Comparison of ENCODE assay signal across 8 cellular contexts in the genomic region with DNA sequence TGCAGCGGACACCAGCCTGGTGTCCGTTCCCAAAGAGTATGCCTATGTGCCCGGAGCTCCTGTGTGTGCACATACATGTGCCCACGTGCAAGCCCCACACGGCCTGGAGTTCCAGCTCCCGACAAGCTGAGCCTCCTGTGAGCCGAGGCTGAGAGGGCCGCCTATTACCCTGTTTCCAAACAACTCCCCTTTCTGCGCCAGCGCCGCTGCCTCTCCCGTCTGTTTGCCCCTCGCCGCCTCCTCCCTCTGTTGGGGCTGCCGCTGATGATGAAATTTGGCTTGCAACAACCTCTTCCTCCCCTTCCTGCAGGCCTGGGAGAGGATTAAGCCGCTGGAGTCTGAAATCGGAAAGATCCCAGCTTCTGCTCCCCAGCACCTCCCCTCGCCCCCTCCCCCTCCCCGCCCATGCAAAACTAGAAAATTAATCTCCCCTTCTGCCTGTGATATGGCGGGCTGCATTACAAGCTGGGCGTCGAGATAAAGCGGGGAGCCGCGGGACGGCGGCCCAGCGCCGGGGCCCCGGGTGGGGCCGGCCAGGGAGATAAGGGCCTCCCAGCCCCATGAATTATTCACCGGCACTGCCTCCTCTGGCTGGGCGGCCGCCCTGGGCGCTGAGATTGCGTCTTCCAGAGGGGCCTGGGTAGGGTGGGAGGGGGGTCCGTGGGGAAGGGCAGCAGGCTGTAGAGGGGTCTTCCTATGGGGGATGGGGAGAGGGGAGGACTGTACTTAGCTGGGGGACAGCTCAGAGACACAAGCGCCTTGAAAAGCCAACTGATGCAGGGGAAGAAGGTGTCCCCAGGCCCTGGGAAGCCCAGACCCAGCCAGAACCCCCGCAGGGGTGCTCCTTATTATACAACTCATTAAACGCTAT. TPM values are rescaled to one million over a fixed set of nuclear protein-coding genes. Genes with fewer than 3 reads are reported as not detected.
DNase-seq lines count a peak whose midpoint lies in the region; ATAC-seq and TF ChIP-seq lines count a peak whose summit lies in the region.

No MANE protein-coding gene starts in this region.

- H3K9me3 ChIP-seq in mammary epithelial cell (replicated peaks; ENCODE audit: insufficient read depth, low read length) (no peaks in the 10 kb centered on the region), transverse colon (no peaks in the 10 kb centered on the region)

- no peak for TF ChIP-seq POLR2A in transverse colon (IDR thresholded peaks at IDR 0.05)

- TF ChIP-seq EP300 in transverse colon (IDR thresholded peaks at IDR 0.05; ENCODE audit: low read depth): no peak

- dilution Hi-C loops in mammary epithelial cell (cut with HindIII; ENCODE audit: low sequenced_read_pairs): loop anchor here (25.0 kb wide), 1 partner anchor 188 kb away; no protein-coding TSS in a partner anchor

- no TSS peak for BruUV-seq in mammary epithelial cell (replicated peaks; lab: Mats Ljungman, UMichigan)

- H3K27me3 ChIP-seq in mammary epithelial cell (ENCODE audit: insufficient read depth, low read length) (peaks cover 6% of the 10 kb centered on the region), transverse colon (peaks cover 18% of the 10 kb centered on the region)

- in situ Hi-C loops in mammary epithelial cell (cut with MboI; ENCODE audit: low sequenced_read_pairs in 2 of 2): loop anchor here (5.0 to 25.0 kb wide), 3 partner anchors 78 to 288 kb away; partner anchors contain the start of gene AQP6 (in 1 of the 2)
- in situ Hi-C loops in transverse colon (cut with MboI; ENCODE audit: low pct_ligation_motif_present in 1 of 4, low pct_unique_long_range_greater_than_20kb in 1 of 4, low sequenced_read_pairs in 3 of 4): loop anchor here in 3 of 4 donors (5.0 to 25.0 kb wide), 3 partner anchors 76 to 188 kb away; partner anchors contain the start of gene AQP6 (in 2 of the 3)

- no peaks in the 10 kb centered on the region for H3K79me2 ChIP-seq in mammary epithelial cell (ENCODE audit: insufficient read depth, low read length)

- WGBS in mammary epithelial cell (ENCODE audit: low coverage, missing lambda C conversion rate): 16% methylated on average over 22 of the region's 40 CpGs
- 17 to 70% methylated on average over 2 to 36 of the region's 40 CpGs for WGBS in transverse colon (ENCODE audit: low coverage in 1 of 2), 2 donors

- H3K27ac ChIP-seq in mammary epithelial cell (ENCODE audit: insufficient read depth, low read depth, low read length) (no peak overlapping the region), transverse colon (peak overlapping the region in 1 of 4 donors; percentile 30)

- H3K4me2 ChIP-seq in mammary epithelial cell (ENCODE audit: insufficient read depth, low read depth, low read length): peak overlapping the region; percentile 4

- H3K9ac ChIP-seq in mammary epithelial cell (ENCODE audit: insufficient read depth, low read length): no peak overlapping the region

- intact Hi-C loops in mammary epithelial cell (cut with micrococcal nuclease) (no loop called here), transverse colon (cut with DNase I; ENCODE audit: low total_unique reads) (no loop called here)

- H2AFZ ChIP-seq in mammary epithelial cell (ENCODE audit: low read depth, low read length): peak overlapping the region; percentile 60

- H3K4me3 ChIP-seq in mammary epithelial cell (replicated peaks in 1 of 3; ENCODE audit: insufficient read depth in 1 of 3, low read depth in 2 of 3, low read length in 3 of 3): no peak overlapping the region
- H3K4me3 ChIP-seq in transverse colon: peak overlapping the region in 2 of 4 donors; percentile 11 to 27

- H3K36me3 ChIP-seq in mammary epithelial cell (ENCODE audit: insufficient read depth, low read length) (no peaks in the 10 kb centered on the region), transverse colon (no peaks in the 10 kb centered on the region)

- no peaks in the 10 kb centered on the region for H4K20me1 ChIP-seq in mammary epithelial cell (ENCODE audit: insufficient read depth, low read length)

- no peak for ATAC-seq in GM19452 (IDR thresholded peaks at IDR 0.05; ENCODE audit: unreplicated experiment)
- no peak for ATAC-seq in HG03280 (IDR thresholded peaks at IDR 0.05; ENCODE audit: unreplicated experiment)

- CTCF ChIA-PET in mammary epithelial cell (lab: Charles Lee; ENCODE audit: low non-redundant PET): no interaction called here

- H3K4me1 ChIP-seq in mammary epithelial cell (ENCODE audit: insufficient read depth, low read length): no peaks in the 10 kb centered on the region
- peaks cover 5 to 11% (median 9%) of the 10 kb centered on the region in 4 donors for H3K4me1 ChIP-seq in transverse colon

- TF ChIP-seq CTCF in mammary epithelial cell (conservative IDR thresholded peaks at IDR 0.05 in 1 of 2, IDR thresholded peaks at IDR 0.05 in 1 of 2; ENCODE audit: extremely low read depth in 1 of 2, insufficient read depth in 1 of 2, low read depth in 1 of 2, low read length in 2 of 2) (no peak), transverse colon (IDR thresholded peaks at IDR 0.05) (no peak)

- DNase-seq in NCI-H146 (lab: John Stamatoyannopoulos, UW) (peak; percentile 50), NCI-H146 treated with DMSO at 0.1 percent for 48 hours (lab: John Stamatoyannopoulos, UW; ENCODE audit: unreplicated experiment) (no peak), mammary epithelial cell (no peak), left kidney (ENCODE audit: low read depth, low spot score) (peak; percentile 71), transverse colon (peak; percentile 57)
- no peak for DNase-seq in activated CD8-positive, alpha-beta memory T cell treated with anti-CD3 and anti-CD28 coated beads, Interleukin-2, amount 50 U/mL, for 4 hours

RNA-seq across cellular contexts. Expression of gene ASIC1, which starts 6.8 kb away (rescaled TPM):
- 10 to 100 TPM in 1 of 2 donors, 1 to 10 TPM in 1; 3.0 to 10.5 TPM for total RNA-seq in mammary epithelial cell
- 6.4 TPM for polyA plus RNA-seq in mammary epithelial cell
- 4.3 TPM for polyA minus RNA-seq in mammary epithelial cell
- total RNA-seq in transverse colon: 1 to 10 TPM in 1 of 4 donors, under 1 TPM in 3; 0.75 to 3.0 (median 0.81) TPM

RNA-seq across cellular contexts. Expression of gene RACGAP1, which starts 25.4 kb away (rescaled TPM):
- 10 to 100 TPM; 24.2 to 91.8 TPM for total RNA-seq in mammary epithelial cell
- polyA plus RNA-seq in mammary epithelial cell: 52.7 TPM
- polyA minus RNA-seq in mammary epithelial cell: 113 TPM
- 10 to 100 TPM in 2 of 4 donors, 1 to 10 TPM in 2; 5.0 to 13.4 (median 9.3) TPM for total RNA-seq in transverse colon

RNA-seq across cellular contexts. Expression of gene SMARCD1, which starts 34.5 kb away (rescaled TPM):
- total RNA-seq in mammary epithelial cell: 100 to 1,000 TPM; 106 to 107 TPM
- 70.9 TPM for polyA plus RNA-seq in mammary epithelial cell
- 134 TPM for polyA minus RNA-seq in mammary epithelial cell
- 10 to 100 TPM; 23.7 to 52.4 (median 40.4) TPM for total RNA-seq in transverse colon

RNA-seq across cellular contexts. Expression of gene GPD1, which starts 53.2 kb away (rescaled TPM):
- total RNA-seq in mammary epithelial cell (1 to 10 TPM in 1 of 2 donors, under 1 TPM in 1; 0.73 to 1.2 TPM), transverse colon (10 to 100 TPM in 2 of 4 donors, 1 to 10 TPM in 1, not detected in 1; 9.2 to 22.1 (median 11.3) TPM)
- polyA plus RNA-seq in mammary epithelial cell: 0.40 TPM
- polyA minus RNA-seq in mammary epithelial cell: not detected

Comparison
In these comparisons a context has a peak if more than half of its experiments do, and no peak if none do; other contexts are left out.
1. DNase-seq: peak in NCI-H146 (single experiment), left kidney (single experiment) and transverse colon (single experiment); none in NCI-H146 treated with DMSO at 0.1 percent for 48 hours (single experiment), mammary epithelial cell (single experiment) and activated CD8-positive, alpha-beta memory T cell treated with anti-CD3 and anti-CD28 coated beads, Interleukin-2, amount 50 U/mL, for 4 hours (single experiment).